22 cellular contexts compared by ENCODE assay signal in the genomic region with DNA sequence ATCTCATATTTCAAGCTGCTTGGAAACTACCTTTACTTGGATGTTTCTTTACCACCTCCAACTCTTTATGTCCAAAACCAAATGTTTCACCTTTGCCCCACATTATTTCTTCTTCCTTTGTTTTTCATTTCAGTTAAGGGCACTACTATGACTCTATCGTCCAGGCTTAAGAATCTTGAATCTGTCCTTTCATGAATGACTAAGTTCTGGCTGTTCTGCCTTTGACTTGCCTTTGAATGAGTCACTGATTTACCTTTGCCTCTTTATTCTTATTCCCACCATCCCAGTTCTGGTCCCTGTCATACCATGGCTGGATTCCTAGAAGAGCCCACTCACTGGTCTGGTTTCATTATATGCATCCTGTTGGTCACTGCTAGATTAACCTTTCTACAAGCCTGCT. TPM values are rescaled to one million over a fixed set of nuclear protein-coding genes. Genes with fewer than 3 reads are reported as not detected.
DNase-seq lines count a peak whose midpoint lies in the region; ATAC-seq and TF ChIP-seq lines count a peak whose summit lies in the region.
"Had no signal": no experiment of that assay in that cellular context is flagged by ENCODE, and none has a peak within 500 bp of the region (broad histone marks: within the 10 kb centered on the region; RNA-seq: fewer than 3 reads in every experiment).

No MANE protein-coding gene starts in this region.

- DNase-seq in A172 (ENCODE audit: low spot score) (peak; percentile 27), HFFc6 (peak; percentile 43), foreskin keratinocyte (peak in 1 of 2 donors; percentile 79), NCI-H69 (lab: John Stamatoyannopoulos, UW) (no peak), body of pancreas (no peak)
- DNase-seq in central memory CD4-positive, alpha-beta T cell, result no peak
- DNase-seq: activated CD4-positive, alpha-beta T cell treated with anti-CD3 and anti-CD28 coated beads for 48 hours; activated naive CD4-positive, alpha-beta T cell treated with anti-CD3 and anti-CD28 coated beads, Interleukin-2, amount 10 ng/mL, durations not matched to agents 7 days and 5 days; CD8-positive, alpha-beta memory T cell; effector CD4-positive, alpha-beta T cell; GOT3; natural killer cell; NCI-H1417; NCI-H345; SJCRH30; stimulated activated naive B cell treated with anti-CD40 and anti-IgM and Interleukin-4, amounts not matched to agents 10 μg/mL and 1 μg/mL and 100 μg/mL, for 72 hours; trophoblast cell had no signal

- H3K27me3 Mint-ChIP-seq in HFFc6 (ENCODE audit: insufficient read depth), result no peaks in the 10 kb centered on the region; the same call in 1 of the 2 replicates
- H3K27me3 Mint-ChIP-seq in activated T-helper 17 cell treated with anti-CD3 and anti-CD28 coated beads, Interleukin-2, amount 50 U/mL, for 72 hours, result peaks cover 12% of the 10 kb centered on the region
- H3K27me3 Mint-ChIP-seq: activated naive CD4-positive, alpha-beta T cell treated with anti-CD3 and anti-CD28 coated beads, Interleukin-2, amount 10 ng/mL, durations not matched to agents 7 days and 5 days had no signal

- peak overlapping the region; percentile 53 for H3K4me3 Mint-ChIP-seq in HFFc6
- no peak overlapping the region for H3K4me3 Mint-ChIP-seq in activated T-helper 17 cell treated with anti-CD3 and anti-CD28 coated beads, Interleukin-2, amount 50 U/mL, for 72 hours
- H3K4me3 Mint-ChIP-seq: activated naive CD4-positive, alpha-beta T cell treated with anti-CD3 and anti-CD28 coated beads, Interleukin-2, amount 10 ng/mL, durations not matched to agents 7 days and 5 days; CD8-positive, alpha-beta memory T cell; natural killer cell; stimulated activated naive B cell treated with anti-CD40 and anti-IgM and Interleukin-4, amounts not matched to agents 10 μg/mL and 1 μg/mL and 100 μg/mL, for 72 hours had no signal

- no peaks in the 10 kb centered on the region for H3K36me3 Mint-ChIP-seq in HFFc6 (ENCODE audit: low read depth)
- no peaks in the 10 kb centered on the region for H3K36me3 Mint-ChIP-seq in activated T-helper 17 cell treated with anti-CD3 and anti-CD28 coated beads, Interleukin-2, amount 50 U/mL, for 72 hours (ENCODE audit: low read depth)
- H3K36me3 Mint-ChIP-seq: activated naive CD4-positive, alpha-beta T cell treated with anti-CD3 and anti-CD28 coated beads, Interleukin-2, amount 10 ng/mL, durations not matched to agents 7 days and 5 days; CD8-positive, alpha-beta memory T cell; natural killer cell; stimulated activated naive B cell treated with anti-CD40 and anti-IgM and Interleukin-4, amounts not matched to agents 10 μg/mL and 1 μg/mL and 100 μg/mL, for 72 hours had no signal

- H3K36me3 ChIP-seq in body of pancreas (replicated peaks in 1 of 2; ENCODE audit: insufficient read depth in 1 of 2, low read depth in 2 of 2), result no peaks in the 10 kb centered on the region
- H3K36me3 ChIP-seq: cardiac muscle cell, prostate gland, SJCRH30 had no signal

- peak; percentile 72 for ATAC-seq in activated T-helper 17 cell treated with anti-CD3 and anti-CD28 coated beads, Interleukin-2, amount 50 U/mL, for 72 hours (replicated peaks)
- ATAC-seq in foreskin keratinocyte (peak; percentile 73), body of pancreas (no peak), GM19463 (IDR thresholded peaks at IDR 0.05; ENCODE audit: unreplicated experiment) (no peak)
- ATAC-seq: natural killer cell; stimulated activated naive B cell treated with anti-CD40 and anti-IgM and Interleukin-4, amounts not matched to agents 10 μg/mL and 1 μg/mL and 100 μg/mL, for 72 hours had no signal

- H3K27me3 ChIP-seq in foreskin keratinocyte (no peaks in the 10 kb centered on the region), body of pancreas (no peaks in the 10 kb centered on the region)
- H3K27me3 ChIP-seq: cardiac muscle cell, SJCRH30 had no signal

- H3K4me1 ChIP-seq in foreskin keratinocyte, result peaks cover 41% of the 10 kb centered on the region
- H3K4me1 ChIP-seq in body of pancreas, result no peaks in the 10 kb centered on the region
- H3K4me1 ChIP-seq: prostate gland had no signal

- H3K27ac ChIP-seq in foreskin keratinocyte, result peak overlapping the region; percentile 10
- no peak overlapping the region for H3K27ac ChIP-seq in body of pancreas
- H3K27ac ChIP-seq: cardiac muscle cell, prostate gland, SJCRH30 had no signal

- intact Hi-C loops in body of pancreas (cut with DNase I), result no loop called here

- peaks cover 83% of the 10 kb centered on the region for H3K4me1 Mint-ChIP-seq in HFFc6 (ENCODE audit: low read depth)
- H3K4me1 Mint-ChIP-seq in activated T-helper 17 cell treated with anti-CD3 and anti-CD28 coated beads, Interleukin-2, amount 50 U/mL, for 72 hours, result peaks cover 5% of the 10 kb centered on the region
- H3K4me1 Mint-ChIP-seq: activated naive CD4-positive, alpha-beta T cell treated with anti-CD3 and anti-CD28 coated beads, Interleukin-2, amount 10 ng/mL, durations not matched to agents 7 days and 5 days; CD8-positive, alpha-beta memory T cell; stimulated activated naive B cell treated with anti-CD40 and anti-IgM and Interleukin-4, amounts not matched to agents 10 μg/mL and 1 μg/mL and 100 μg/mL, for 72 hours had no signal

- no peaks in the 10 kb centered on the region for H3K9me3 ChIP-seq in body of pancreas
- H3K9me3 ChIP-seq: prostate gland, SJCRH30 had no signal

- WGBS in body of pancreas, 2 donors, result 75 to 78% methylated on average over 1 of the region's 1 CpG

- H3K9me3 Mint-ChIP-seq in HFFc6, result no peaks in the 10 kb centered on the region
- H3K9me3 Mint-ChIP-seq in activated T-helper 17 cell treated with anti-CD3 and anti-CD28 coated beads, Interleukin-2, amount 50 U/mL, for 72 hours, result no peaks in the 10 kb centered on the region
- H3K9me3 Mint-ChIP-seq: activated naive CD4-positive, alpha-beta T cell treated with anti-CD3 and anti-CD28 coated beads, Interleukin-2, amount 10 ng/mL, durations not matched to agents 7 days and 5 days; CD8-positive, alpha-beta memory T cell; natural killer cell; stimulated activated naive B cell treated with anti-CD40 and anti-IgM and Interleukin-4, amounts not matched to agents 10 μg/mL and 1 μg/mL and 100 μg/mL, for 72 hours had no signal

- H3K27ac Mint-ChIP-seq in HFFc6, result peak overlapping the region; percentile 80
- no peak overlapping the region for H3K27ac Mint-ChIP-seq in activated T-helper 17 cell treated with anti-CD3 and anti-CD28 coated beads, Interleukin-2, amount 50 U/mL, for 72 hours
- H3K27ac Mint-ChIP-seq: activated naive CD4-positive, alpha-beta T cell treated with anti-CD3 and anti-CD28 coated beads, Interleukin-2, amount 10 ng/mL, durations not matched to agents 7 days and 5 days; CD8-positive, alpha-beta memory T cell; natural killer cell; stimulated activated naive B cell treated with anti-CD40 and anti-IgM and Interleukin-4, amounts not matched to agents 10 μg/mL and 1 μg/mL and 100 μg/mL, for 72 hours had no signal

- no peak for TF ChIP-seq CTCF in HFFc6 (IDR thresholded peaks at IDR 0.05)
- TF ChIP-seq CTCF in foreskin keratinocyte (conservative IDR thresholded peaks at IDR 0.05), result no peak
- TF ChIP-seq CTCF in body of pancreas (IDR thresholded peaks at IDR 0.05), result no peak

- no peak overlapping the region for H3K4me3 ChIP-seq in body of pancreas
- H3K4me3 ChIP-seq: cardiac muscle cell, lung, prostate gland, SJCRH30 had no signal

- no peak for TF ChIP-seq POLR2A in body of pancreas (IDR thresholded peaks at IDR 0.05)

RNA-seq across cellular contexts. Expression of gene PLAC1, which starts 30.6 kb away (rescaled TPM):
- 0.38 and 2.8 TPM in 2 replicates for total RNA-seq in A172 (2014; rRNA removed; shearing (Covaris generic))
- under 1 TPM in 1 of 6 experiments, not detected in 5; 0.51 TPM for total RNA-seq in HFFc6 (2021; fragmentation: NEBNext Ultra II Directional; extraction: Animal tissue kit (Norgen Biotek cat#: 25700))
- total RNA-seq in activated T-helper 17 cell treated with anti-CD3 and anti-CD28 coated beads, Interleukin-2, amount 50 U/mL, for 72 hours, result 1 to 10 TPM in 1 of 2 donors, not detected in 1; 1.1 TPM
- total RNA-seq in foreskin keratinocyte, result 4.0 and 5.1 TPM in 2 replicates
- polyA plus RNA-seq in foreskin keratinocyte, result 4.9 and 6.0 TPM in 2 replicates
- total RNA-seq in body of pancreas, result not detected
- total RNA-seq: CD8-positive, alpha-beta memory T cell; natural killer cell had no signal
- polyA plus RNA-seq: CD8-positive, alpha-beta memory T cell had no signal

Comparison
In these comparisons a context has a peak if more than half of its experiments do, and no peak if none do; other contexts are left out.
1. DNase-seq: peak in A172 (single experiment) and HFFc6 (single experiment); none in NCI-H69 (single experiment), central memory CD4-positive, alpha-beta T cell (single experiment) and body of pancreas (0 of 4).
2. ATAC-seq: peak in activated T-helper 17 cell treated with anti-CD3 and anti-CD28 coated beads, Interleukin-2, amount 50 U/mL, for 72 hours (single experiment) and foreskin keratinocyte (single experiment); none in body of pancreas (single experiment) and GM19463 (single experiment).